23 cellular contexts compared by ENCODE assay signal in genomic region chr6:4946521-4946920, GRCh38.
"Had no signal": no experiment of that assay in that cellular context is flagged by ENCODE, and none has a peak within 500 bp of the region (broad histone marks: within the 10 kb centered on the region; RNA-seq: fewer than 3 reads in every experiment).

No MANE protein-coding gene starts in this region.

- H3K27me3 ChIP-seq: gastrocnemius medialis, sigmoid colon, spleen, tibial nerve, upper lobe of right lung, vagina had no signal

- DNase-seq: effector CD8-positive, alpha-beta T cell; endodermal cell; foreskin fibroblast; gastrocnemius medialis; left ventricle myocardium superior; lower lobe of right lung; naive B cell; sigmoid colon; spleen; stimulated activated naive B cell treated with anti-CD40 and anti-IgM and Interleukin-4, amounts not matched to agents 10 μg/mL and 1 μg/mL and 100 μg/mL, for 72 hours; upper lobe of right lung had no signal

- H3K4me3 ChIP-seq: gastrocnemius medialis, lower lobe of right lung, sigmoid colon, skin epidermis, spleen, thoracic aorta, tibial nerve, upper lobe of right lung, vagina had no signal

- H2AFZ ChIP-seq: parathyroid adenoma had no signal

- H3K27me3 Mint-ChIP-seq: dendritic cell treated with granulocyte-macrophage colony-stimulating factor and Interleukin-4, amounts not matched to agents 40 ng/mL and 50 ng/mL, for 4 days; naive B cell; natural killer cell treated with Interleukin-12 subunit alpha and Interleukin-12 subunit beta and Interleukin-15 and Interleukin-18, amount 100 ng/mL, for 72 hours; progenitor cell of endocrine pancreas; stimulated activated naive B cell treated with anti-CD40 and anti-IgM and Interleukin-4, amounts not matched to agents 10 μg/mL and 1 μg/mL and 100 μg/mL, for 72 hours; stimulated activated naive CD8-positive, alpha-beta T cell treated with anti-CD3 and anti-CD28 coated beads, Interleukin-15, Interleukin-2, amounts not matched to agents 100 ng/mL and 50 ng/mL, for 24 hours had no signal

- H3K9ac ChIP-seq: parathyroid adenoma had no signal

- H3K9me3 Mint-ChIP-seq: dendritic cell treated with granulocyte-macrophage colony-stimulating factor and Interleukin-4, amounts not matched to agents 40 ng/mL and 50 ng/mL, for 4 days; endodermal cell; naive B cell; natural killer cell treated with Interleukin-12 subunit alpha and Interleukin-12 subunit beta and Interleukin-15 and Interleukin-18, amount 100 ng/mL, for 72 hours; neural crest cell; stimulated activated naive B cell treated with anti-CD40 and anti-IgM and Interleukin-4, amounts not matched to agents 10 μg/mL and 1 μg/mL and 100 μg/mL, for 72 hours; stimulated activated naive CD8-positive, alpha-beta T cell treated with anti-CD3 and anti-CD28 coated beads, Interleukin-15, Interleukin-2, amounts not matched to agents 100 ng/mL and 50 ng/mL, for 24 hours had no signal

- H3K27ac ChIP-seq: epithelial cell of prostate, gastrocnemius medialis, lower lobe of right lung, parathyroid adenoma, sigmoid colon, skin epidermis, spleen, thoracic aorta, tibial nerve, upper lobe of right lung, vagina had no signal

- ATAC-seq: esophagus mucosa; gastrocnemius medialis; left ventricle myocardium superior; lower lobe of right lung; natural killer cell treated with Interleukin-12 subunit alpha and Interleukin-12 subunit beta and Interleukin-15 and Interleukin-18, amount 100 ng/mL, for 72 hours; stimulated activated naive B cell treated with anti-CD40 and anti-IgM and Interleukin-4, amounts not matched to agents 10 μg/mL and 1 μg/mL and 100 μg/mL, for 72 hours; upper lobe of right lung had no signal

- H3K27ac Mint-ChIP-seq: dendritic cell treated with granulocyte-macrophage colony-stimulating factor and Interleukin-4, amounts not matched to agents 40 ng/mL and 50 ng/mL, for 4 days; endodermal cell; natural killer cell treated with Interleukin-12 subunit alpha and Interleukin-12 subunit beta and Interleukin-15 and Interleukin-18, amount 100 ng/mL, for 72 hours; stimulated activated naive B cell treated with anti-CD40 and anti-IgM and Interleukin-4, amounts not matched to agents 10 μg/mL and 1 μg/mL and 100 μg/mL, for 72 hours; stimulated activated naive CD8-positive, alpha-beta T cell treated with anti-CD3 and anti-CD28 coated beads, Interleukin-15, Interleukin-2, amounts not matched to agents 100 ng/mL and 50 ng/mL, for 24 hours had no signal

- H3K9me3 ChIP-seq: gastrocnemius medialis, lower lobe of right lung, sigmoid colon, spleen, thoracic aorta, tibial nerve, upper lobe of right lung, vagina had no signal

- H3K4me3 Mint-ChIP-seq: dendritic cell treated with granulocyte-macrophage colony-stimulating factor and Interleukin-4, amounts not matched to agents 40 ng/mL and 50 ng/mL, for 4 days; endodermal cell; naive B cell; natural killer cell treated with Interleukin-12 subunit alpha and Interleukin-12 subunit beta and Interleukin-15 and Interleukin-18, amount 100 ng/mL, for 72 hours; neural crest cell; stimulated activated naive B cell treated with anti-CD40 and anti-IgM and Interleukin-4, amounts not matched to agents 10 μg/mL and 1 μg/mL and 100 μg/mL, for 72 hours; stimulated activated naive CD8-positive, alpha-beta T cell treated with anti-CD3 and anti-CD28 coated beads, Interleukin-15, Interleukin-2, amounts not matched to agents 100 ng/mL and 50 ng/mL, for 24 hours had no signal
